Comparison of ENCODE assay signal across 18 cellular contexts in the genomic region with DNA sequence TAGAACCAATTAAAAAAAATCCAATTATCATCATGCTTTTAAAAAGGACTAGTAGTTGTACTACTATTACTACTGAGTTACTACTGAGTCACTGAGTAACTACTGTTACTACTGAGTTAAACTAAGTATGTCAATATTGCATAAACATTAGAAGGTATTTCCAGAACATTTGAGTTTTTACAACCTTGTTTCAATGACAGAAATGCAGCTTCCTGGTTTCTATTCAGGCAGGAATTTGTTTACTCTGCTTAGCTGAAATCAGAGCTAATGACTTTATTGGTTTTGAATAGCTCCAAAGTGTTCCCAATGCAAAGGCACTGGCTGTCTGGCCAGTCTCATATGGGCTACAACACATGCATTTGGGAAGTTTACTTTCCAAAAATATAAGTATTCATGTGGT. TPM values are rescaled to one million over a fixed set of nuclear protein-coding genes. Genes with fewer than 3 reads are reported as not detected.
A peak's percentile ranks its signal among the peaks of the same experiment; 100 is the strongest.
DNase-seq lines count a peak whose midpoint lies in the region; ATAC-seq, FAIRE-seq and TF ChIP-seq lines count a peak whose summit lies in the region.
"Had no signal": no experiment of that assay in that cellular context is flagged by ENCODE, and none has a peak within 500 bp of the region (broad histone marks: within the 10 kb centered on the region; RNA-seq: fewer than 3 reads in every experiment).

No MANE protein-coding gene starts in this region.

- no TSS peak for BruUV-seq in PC-3 (replicated peaks; lab: Mats Ljungman, UMichigan)

- no peak for TF ChIP-seq POLR2A in prostate gland (IDR thresholded peaks at IDR 0.05)

- H3K9me2 ChIP-seq in PC-3 (replicated peaks; ENCODE audit: low read length) = no peaks in the 10 kb centered on the region

- POLR2A ChIA-PET in PC-3 (lab: Charles Lee; ENCODE audit: unreplicated experiment) = no interaction called here

- ATAC-seq in PC-3 (peak; percentile 70), GM21526 (IDR thresholded peaks at IDR 0.05; ENCODE audit: low FRiP score, unreplicated experiment) (no peak)

- FAIRE-seq in GM19239 (lab: Jason Lieb, UNC) = peak; percentile 65

- H3K9ac ChIP-seq in PC-3 (ENCODE audit: low read length) = no peak overlapping the region

- peaks cover 3% of the 10 kb centered on the region for H3F3A ChIP-seq in PC-3 (ENCODE audit: low read length, unreplicated experiment)

- H3K36me3 ChIP-seq in PC-3 (ENCODE audit: low read depth, low read length) (no peaks in the 10 kb centered on the region), prostate gland (no peaks in the 10 kb centered on the region)

- H3K27me3 ChIP-seq in PC-3 (ENCODE audit: low read length) = no peaks in the 10 kb centered on the region
- no peaks in the 10 kb centered on the region for H3K27me3 ChIP-seq in prostate gland (replicated peaks; ENCODE audit: insufficient read depth)

- intact Hi-C loops in PC-3 (cut with micrococcal nuclease) (loop anchor here (1.0 kb wide), 1 partner anchor 8 kb away; no protein-coding TSS in a partner anchor), prostate gland (cut with DNase I) (no loop called here)

- CTCF ChIA-PET in PC-3 (lab: Charles Lee) = no interaction called here

- no peak overlapping the region for H2AFZ ChIP-seq in PC-3 (ENCODE audit: low read length)
- H2AFZ ChIP-seq: PC-9 had no signal

- H3K4me2 ChIP-seq in PC-3 (ENCODE audit: low read length) = peak overlapping the region; percentile 69
- H3K4me2 ChIP-seq: PC-9 had no signal

- H3K4me1 ChIP-seq in PC-3 (ENCODE audit: insufficient read depth, low read length) = peaks cover 38% of the 10 kb centered on the region
- no peaks in the 10 kb centered on the region for H3K4me1 ChIP-seq in prostate gland (replicated peaks)

- H3K4me3 ChIP-seq in PC-3 (ENCODE audit: low read length) (0 out of 2 replicates have a peak overlapping the region, but pooled peaks have one; percentile 29), fibroblast of villous mesenchyme (ENCODE audit: low read depth, low read length) (no peak overlapping the region), prostate gland (no peak overlapping the region)
- H3K4me3 ChIP-seq: PC-9 had no signal

- no peak for DNase-seq in GM19239 (ENCODE audit: insufficient read length, low spot score)
- DNase-seq in PC-3 = peak; percentile 60
- peak; percentile 15 for DNase-seq in fibroblast of villous mesenchyme (ENCODE audit: low read depth)
- peak; percentile 4 for DNase-seq in prostate gland (ENCODE audit: low spot score)
- no peak for DNase-seq in HuH-7 (ENCODE audit: low spot score)
- DNase-seq in NCI-H1930 (lab: John Stamatoyannopoulos, UW) = no peak
- DNase-seq: ACHN, C1 segment of cervical spinal cord, GDM1, HCEC 1CT, NCI-H1105, NCI-H2107, NCI-H2227 treated with DMSO at 0.1 percent for 48 hours, NCI-H524, PC-9, SIG-M5 had no signal

- H3K27ac ChIP-seq in PC-3 (ENCODE audit: low read length) (peak overlapping the region; percentile 71), prostate gland (no peak overlapping the region)
- H3K27ac ChIP-seq: PC-9, RWPE1 had no signal

- H4K20me1 ChIP-seq in PC-3 (ENCODE audit: low read length) = no peaks in the 10 kb centered on the region

- no peak for TF ChIP-seq CTCF in PC-3 (conservative IDR thresholded peaks at IDR 0.05; ENCODE audit: low read depth, low read length)
- no peak for TF ChIP-seq CTCF in fibroblast of villous mesenchyme (IDR thresholded peaks at IDR 0.05; ENCODE audit: insufficient read depth, low read depth, low read length)
- no peak for TF ChIP-seq CTCF in prostate gland (IDR thresholded peaks at IDR 0.05)

- no peaks in the 10 kb centered on the region for H3K9me3 ChIP-seq in PC-3 (ENCODE audit: low read length)
- no peaks in the 10 kb centered on the region for H3K9me3 ChIP-seq in prostate gland

- 0 out of 2 replicates have a peak, but pooled peaks cover 7% of the 10 kb centered on the region for H3K79me2 ChIP-seq in PC-3 (ENCODE audit: low read length)

RNA-seq across cellular contexts. Expression of gene RPS6KA6, which starts 12.1 kb away (rescaled TPM):
- total RNA-seq in PC-3 (2014; rRNA removed) (3.6 and 4.7 TPM in 2 replicates), fibroblast of villous mesenchyme (7.4 and 16.8 TPM in 2 replicates), prostate gland (1 to 10 TPM; 5.3 to 8.7 TPM)

Comparison
In these comparisons a context has a peak if more than half of its experiments do, and no peak if none do; other contexts are left out.
1. DNase-seq: peak in PC-3 (single experiment), fibroblast of villous mesenchyme (single experiment) and prostate gland (single experiment); none in GM19239 (single experiment), HuH-7 (single experiment) and NCI-H1930 (0 of 2).